1 cellular context compared by ENCODE assay signal in the genomic region with DNA sequence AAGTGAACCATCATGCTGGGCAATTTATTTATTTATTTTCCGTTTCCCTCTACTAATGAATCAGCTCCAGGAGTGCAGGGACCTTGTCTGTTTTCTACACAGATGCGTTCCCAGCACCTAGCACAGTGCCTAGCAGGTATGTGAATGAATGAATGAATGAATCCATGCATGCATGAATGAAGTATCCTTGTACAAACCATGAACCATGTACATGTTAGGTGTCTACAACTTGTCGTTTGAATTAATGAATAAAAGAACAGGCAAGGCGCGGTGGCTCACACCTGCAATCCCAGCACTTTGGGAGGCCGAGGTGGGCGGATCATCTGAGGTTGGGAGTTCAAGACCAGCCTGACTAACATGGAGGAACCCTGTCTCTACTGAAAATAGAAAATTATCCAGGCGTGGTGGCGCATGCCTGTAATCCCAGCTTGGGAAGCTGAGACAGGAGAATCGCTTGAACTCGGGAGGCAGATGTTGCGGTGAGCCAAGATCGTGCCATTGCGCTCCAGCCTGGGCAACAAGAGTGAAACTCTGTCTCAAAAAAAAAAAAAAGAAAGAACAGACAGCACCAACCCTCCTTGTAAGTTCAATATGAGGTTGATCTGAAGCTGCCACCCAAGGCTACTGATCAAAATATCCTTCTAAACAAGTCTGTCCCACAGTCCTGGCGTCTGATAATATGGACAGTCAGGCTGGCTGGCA.
TF ChIP-seq lines count a peak whose summit lies in the region.

No MANE protein-coding gene starts in this region.

TF ChIP-seq in K562, 482 proteins besides CTCF, POLR2A, EP300 and RAD21:
- 0 out of 2 replicates have a peak, but pooled peaks have one; percentile 33 for TF ChIP-seq BACH1 (tag; IDR thresholded peaks at IDR 0.05)
- 0 out of 2 replicates have a peak, but pooled peaks have one; percentile 25 for TF ChIP-seq ZNF431 (CRISPR knock-in tag; IDR thresholded peaks at IDR 0.05)
- TF ChIP-seq ZNF24 (IDR thresholded peaks at IDR 0.05) = peak; percentile 76
- no peak for TF ChIP-seq ZNF232 (CRISPR knock-in tag; IDR thresholded peaks at IDR 0.05)
- TF ChIP-seq MNT (conservative IDR thresholded peaks at IDR 0.05) = no peak
- TF ChIP-seq ZNF263 (CRISPR knock-in tag; IDR thresholded peaks at IDR 0.05; ENCODE audit: borderline replicate concordance) = peak; percentile 17; the same call in 1 of the 2 replicates
- TF ChIP-seq MAX (CRISPR knock-in tag; IDR thresholded peaks at IDR 0.05) = peak; percentile 27; the same call in 1 of the 2 replicates
TF ChIP-seq in K562: peak in this region for 5.
